ENCODE assay signal across 10 cellular contexts in the genomic region with DNA sequence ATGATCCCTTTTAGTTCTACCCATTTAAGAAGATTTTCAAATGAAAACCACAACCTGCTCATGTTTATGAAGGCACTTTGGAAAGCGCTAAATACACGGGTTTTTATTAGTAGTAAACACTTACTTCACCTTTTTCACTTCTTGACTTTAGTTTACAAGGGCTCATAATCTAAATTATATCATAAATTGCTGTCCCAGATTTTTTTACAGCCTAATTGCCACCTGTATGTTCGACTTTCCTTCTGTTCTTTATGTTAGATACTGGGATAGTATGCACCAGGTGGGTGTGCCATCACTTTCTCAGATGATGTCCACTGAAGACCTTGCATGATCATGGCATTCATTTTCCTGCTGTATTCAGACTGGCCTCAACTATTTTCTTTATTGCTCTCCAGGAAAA. TPM values are rescaled to one million over a fixed set of nuclear protein-coding genes. Genes with fewer than 3 reads are reported as not detected.
"Had no signal": no experiment of that assay in that cellular context is flagged by ENCODE, and none has a peak within 500 bp of the region (broad histone marks: within the 10 kb centered on the region; RNA-seq: fewer than 3 reads in every experiment).

No MANE protein-coding gene starts in this region.

- ATAC-seq: HCT116, K562 had no signal

- H3K4me3 ChIP-seq: GM23248, HAP-1, K562 had no signal

- H3K27ac ChIP-seq: GM23248 had no signal

- DNase-seq: GM23248, GOT3, H7, HFFc6, IMR-90 had no signal

- FAIRE-seq: HTR-8/SVneo, K562 had no signal

- H3K36me3 ChIP-seq: HAP-1 had no signal

- H3K9me3 ChIP-seq: HAP-1 had no signal

- H3K4me1 ChIP-seq: HAP-1 had no signal

RNA-seq across cellular contexts. Expression of a gene that starts 22.5 kb away (rescaled TPM):
- total RNA-seq: GM23248, H4, HFFc6 had no signal
